Comparison of ENCODE assay signal across 8 cellular contexts in genomic region chr1:244970236-244970652, GRCh38.
DNase-seq lines count a peak whose midpoint lies in the region; ATAC-seq and TF ChIP-seq lines count a peak whose summit lies in the region.

No MANE protein-coding gene starts in this region.

- H3K36me3 ChIP-seq in BJ (ENCODE audit: control insufficient read depth, insufficient read depth, low read length) (no peaks in the 10 kb centered on the region), thoracic aorta (no peaks in the 10 kb centered on the region)

- DNase-seq in BJ (ENCODE audit: low read depth) (no peak), NCI-H345 treated with DMSO at 0.1 percent for 48 hours (lab: John Stamatoyannopoulos, UW; ENCODE audit: unreplicated experiment) (peak; percentile 76), epithelial cell of esophagus (ENCODE audit: low read depth) (peak; percentile 67), naive B cell (no peak), thoracic aorta (ENCODE audit: low spot score) (peak; percentile 29)
- DNase-seq in activated CD4-positive, alpha-beta T cell treated with anti-CD3 and anti-CD28 coated beads, Interleukin-2, amount 50 U/mL, for 4 hours: peak; percentile 49 to 56

- H3K27me3 ChIP-seq in BJ (ENCODE audit: control insufficient read depth, insufficient read depth, low read length) (no peaks in the 10 kb centered on the region), thoracic aorta (replicated peaks; ENCODE audit: insufficient read depth) (no peaks in the 10 kb centered on the region)

- POLR2A ChIA-PET in BJ (lab: Charles Lee): interaction anchor here (0.5 to 0.9 kb wide), 3 partner anchors 17 to 135 kb away, joined by 3 to 12 read pairs (median 3); no protein-coding TSS in a partner anchor

- peak; percentile 10 for TF ChIP-seq POLR2A in GM19193 (IDR thresholded peaks at IDR 0.05; ENCODE audit: extremely low read depth, insufficient read depth, insufficient read length)

- peak overlapping the region; percentile 98 to 100 (median 99) for H3K27ac Mint-ChIP-seq in naive B cell

- no peaks in the 10 kb centered on the region for H3K9me3 Mint-ChIP-seq in naive B cell

- peak overlapping the region; percentile 75 for H3K4me3 ChIP-seq in BJ (ENCODE audit: low read depth, low read length)
- peak overlapping the region; percentile 59 for H3K4me3 ChIP-seq in epithelial cell of esophagus (ENCODE audit: low read length)
- peak overlapping the region; percentile 81 for H3K4me3 ChIP-seq in thoracic aorta

- H3K4me1 ChIP-seq in thoracic aorta (ENCODE audit: control insufficient read depth in 1 of 2, low read depth in 2 of 2): peaks cover 7 to 18% of the 10 kb centered on the region in 2 donors

- no peaks in the 10 kb centered on the region for H3K36me3 Mint-ChIP-seq in naive B cell

- no peaks in the 10 kb centered on the region for H3K27me3 Mint-ChIP-seq in naive B cell

- H3K4me3 Mint-ChIP-seq in naive B cell: peak overlapping the region; percentile 93 to 99 (median 97)

- H3K27ac ChIP-seq in thoracic aorta: peak overlapping the region; percentile 98 to 99

- CTCF ChIA-PET in BJ (lab: Yijun Ruan, JAX): interaction anchor here (0.5 kb wide), 1 partner anchor 212 kb away, joined by 3 read pairs; no protein-coding TSS in a partner anchor

- ATAC-seq in HG03280 (IDR thresholded peaks at IDR 0.05; ENCODE audit: unreplicated experiment) (peak; percentile 55), naive B cell (ENCODE audit: low read depth in 2 of 2) (peak; percentile 32 to 56), thoracic aorta (ENCODE audit: insufficient number of reproducible peaks, low FRiP score, low read depth) (peak; percentile 19)

- TF ChIP-seq CTCF in BJ (IDR thresholded peaks at IDR 0.05; ENCODE audit: insufficient read depth, low read depth, low read length): no peak
- no peak for TF ChIP-seq CTCF in epithelial cell of esophagus (IDR thresholded peaks at IDR 0.05; ENCODE audit: insufficient read depth, low read depth, low read length, missing control alignments)
- TF ChIP-seq CTCF in thoracic aorta (IDR thresholded peaks at IDR 0.05): no peak

- H3K4me1 Mint-ChIP-seq in naive B cell: peaks cover 11 to 20% (median 17%) of the 10 kb centered on the region in 3 donors

- no peaks in the 10 kb centered on the region for H3K9me3 ChIP-seq in thoracic aorta

Comparison
In these comparisons a context has a peak if more than half of its experiments do, and no peak if none do; other contexts are left out.
1. DNase-seq: peak in NCI-H345 treated with DMSO at 0.1 percent for 48 hours (single experiment), activated CD4-positive, alpha-beta T cell treated with anti-CD3 and anti-CD28 coated beads, Interleukin-2, amount 50 U/mL, for 4 hours (2 of 2), epithelial cell of esophagus (single experiment) and thoracic aorta (single experiment); none in BJ (single experiment) and naive B cell (single experiment).
2. Peak in every context shown above with its lines, with median percentiles within 50 percentile points of each other: H3K4me3 ChIP-seq and ATAC-seq.